ENCODE assay signal across 8 cellular contexts in the genomic region with DNA sequence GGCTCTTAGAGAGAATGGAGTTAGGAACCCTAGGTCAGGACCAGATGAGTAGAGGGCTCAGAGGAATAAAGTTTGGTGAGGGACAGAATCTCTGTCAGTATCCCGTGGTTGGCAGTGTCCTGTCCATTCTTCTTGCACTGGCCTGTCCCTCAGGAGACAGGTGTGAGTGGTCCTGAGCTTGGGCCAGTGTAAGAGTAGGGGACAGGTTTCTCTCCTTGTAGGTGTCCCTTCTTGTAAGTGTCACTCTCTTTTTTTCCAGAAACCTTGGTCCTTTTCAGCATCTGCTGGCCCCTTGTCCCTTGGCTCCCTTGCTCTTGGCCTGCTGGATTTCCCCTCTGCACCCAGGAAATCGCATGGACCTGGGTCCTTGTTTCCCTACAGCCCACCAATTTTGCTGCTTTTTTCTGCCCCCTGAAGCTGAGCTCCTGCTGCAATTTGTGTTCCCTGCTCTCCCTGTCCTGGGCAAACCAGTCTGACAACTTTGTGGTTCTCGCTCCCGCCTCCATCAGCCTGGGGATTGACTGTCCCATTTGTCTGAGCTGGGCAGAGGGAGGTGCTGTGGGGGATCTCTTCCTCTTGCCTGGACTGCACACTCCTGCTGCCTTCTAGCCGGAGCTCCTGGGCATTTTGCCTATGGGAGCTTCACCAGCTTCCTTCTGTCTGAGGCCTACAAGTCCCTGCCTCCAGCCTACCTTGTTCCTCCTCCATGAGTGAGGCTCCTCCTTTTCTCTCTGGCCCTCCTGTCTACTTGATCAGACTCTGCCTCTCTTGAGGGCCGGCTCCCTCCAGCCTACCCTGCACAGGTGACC. TPM values are rescaled to one million over a fixed set of nuclear protein-coding genes. Genes with fewer than 3 reads are reported as not detected.
A peak's percentile ranks its signal among the peaks of the same experiment; 100 is the strongest.
DNase-seq lines count a peak whose midpoint lies in the region; ATAC-seq and TF ChIP-seq lines count a peak whose summit lies in the region.

No MANE protein-coding gene starts in this region.

- ATAC-seq in Panc1 = peak; percentile 25; the same call in 1 of the 2 replicates
- ATAC-seq in HG03196 (IDR thresholded peaks at IDR 0.05; ENCODE audit: unreplicated experiment) = no peak

- H3K4me3 Mint-ChIP-seq in activated CD4-positive, alpha-beta T cell treated with anti-CD3 and anti-CD28 coated beads, Interleukin-2, amount 10 ng/mL, durations not matched to agents 7 days and 5 days = peak overlapping the region; percentile 98

- no peaks in the 10 kb centered on the region for H3K27me3 Mint-ChIP-seq in activated CD4-positive, alpha-beta T cell treated with anti-CD3 and anti-CD28 coated beads, Interleukin-2, amount 10 ng/mL, durations not matched to agents 7 days and 5 days

- CTCF ChIA-PET in activated CD4-positive, alpha-beta T cell treated with anti-CD3 and anti-CD28 coated beads, Interleukin-2, amount 10 ng/mL, durations not matched to agents 7 days and 5 days (lab: Charles Lee) = interaction anchor here (0.6 to 5.0 kb wide), 9 partner anchors 9 to 44 kb away, joined by 3 to 39 read pairs (median 6); no protein-coding TSS in a partner anchor
- CTCF ChIA-PET in Panc1 (lab: Charles Lee) = interaction anchor here (3.0 kb wide), 1 partner anchor 45 kb away, joined by 17 read pairs; no protein-coding TSS in a partner anchor

- peaks cover 93% of the 10 kb centered on the region for H3K4me1 Mint-ChIP-seq in activated CD4-positive, alpha-beta T cell treated with anti-CD3 and anti-CD28 coated beads, Interleukin-2, amount 10 ng/mL, durations not matched to agents 7 days and 5 days

- H3K36me3 Mint-ChIP-seq in activated CD4-positive, alpha-beta T cell treated with anti-CD3 and anti-CD28 coated beads, Interleukin-2, amount 10 ng/mL, durations not matched to agents 7 days and 5 days (ENCODE audit: low read depth) = peaks cover 74% of the 10 kb centered on the region

- TF ChIP-seq CTCF in Panc1 (IDR thresholded peaks at IDR 0.05) = no peak

- in situ Hi-C loops in Panc1 (cut with HindIII; ENCODE audit: low pct_unique_long_range_greater_than_20kb, low sequenced_read_pairs) = no loop called here

- H3K27ac Mint-ChIP-seq in activated CD4-positive, alpha-beta T cell treated with anti-CD3 and anti-CD28 coated beads, Interleukin-2, amount 10 ng/mL, durations not matched to agents 7 days and 5 days = peak overlapping the region; percentile 86

- H3K4me3 ChIP-seq in Panc1 (ENCODE audit: low read depth in 2 of 2, low read length in 2 of 2) (no peak overlapping the region), muscle layer of duodenum (ENCODE audit: low read depth in 1 of 2, low read length in 2 of 2) (peak overlapping the region in 1 of 2 donors; percentile 2)

- H3K27ac ChIP-seq in Panc1 (ENCODE audit: low read length) (no peak overlapping the region), epithelial cell of prostate (peak overlapping the region; percentile 99), muscle layer of duodenum (ENCODE audit: low read length) (peak overlapping the region; percentile 80)

- H3K27me3 ChIP-seq in Panc1 (ENCODE audit: control insufficient read depth, insufficient read depth, low read length) (no peaks in the 10 kb centered on the region), muscle layer of duodenum (ENCODE audit: low read depth, low read length) (no peaks in the 10 kb centered on the region)

- POLR2A ChIA-PET in activated CD4-positive, alpha-beta T cell treated with anti-CD3 and anti-CD28 coated beads, Interleukin-2, amount 10 ng/mL, durations not matched to agents 7 days and 5 days (lab: Charles Lee) = interaction anchor here (1.0 kb wide), 1 partner anchor 43 kb away, joined by 3 read pairs; no protein-coding TSS in a partner anchor
- POLR2A ChIA-PET in Panc1 (lab: Charles Lee) = interaction anchor here (0.6 kb wide), 1 partner anchor 31 kb away, joined by 3 read pairs; no protein-coding TSS in a partner anchor

- intact Hi-C loops in Panc1 (cut with micrococcal nuclease; ENCODE audit: unreplicated experiment) = no loop called here

- no peaks in the 10 kb centered on the region for H3K36me3 ChIP-seq in Panc1 (ENCODE audit: control insufficient read depth, insufficient read depth, low read length)
- H3K36me3 ChIP-seq in muscle layer of duodenum (ENCODE audit: control insufficient read depth in 1 of 2, insufficient read depth in 2 of 2, low read length in 2 of 2) = no peaks in the 10 kb centered on the region

- H3K9me3 Mint-ChIP-seq in activated CD4-positive, alpha-beta T cell treated with anti-CD3 and anti-CD28 coated beads, Interleukin-2, amount 10 ng/mL, durations not matched to agents 7 days and 5 days = no peaks in the 10 kb centered on the region

- no peaks in the 10 kb centered on the region for H3K9me3 ChIP-seq in Panc1 (ENCODE audit: control insufficient read depth, insufficient read depth, low read depth, low read length)
- H3K9me3 ChIP-seq in muscle layer of duodenum (ENCODE audit: control insufficient read depth in 1 of 2, low read length in 2 of 2) = no peaks in the 10 kb centered on the region

- no TSS peak for BruUV-seq in Panc1 (replicated peaks; lab: Mats Ljungman, UMichigan)

- H3K4me1 ChIP-seq in Panc1 (ENCODE audit: control insufficient read depth, insufficient read depth, low read length) (peaks cover 38% of the 10 kb centered on the region), muscle layer of duodenum (ENCODE audit: control insufficient read depth in 1 of 2, insufficient read depth in 2 of 2, low read length in 2 of 2) (peaks cover 78 to 80% of the 10 kb centered on the region in 2 donors)

- DNase-seq in activated CD4-positive, alpha-beta T cell treated with anti-CD3 and anti-CD28 coated beads, Interleukin-2, amount 10 ng/mL, durations not matched to agents 7 days and 5 days = no peak
- no peak for DNase-seq in activated CD4-positive, alpha-beta T cell treated with anti-CD3 and anti-CD28 coated beads for 1 hour
- DNase-seq in Panc1 (ENCODE audit: low read depth, low spot score) (no peak), epithelial cell of prostate (ENCODE audit: low read depth, low spot score) (peak; percentile 86), RKO (ENCODE audit: low spot score) (no peak)
- no peak for DNase-seq in stimulated activated CD4-positive, alpha-beta T cell treated with anti-CD3 and anti-CD28 coated beads, Interleukin-4, amount 100 ng/mL, for 1 hour

RNA-seq across cellular contexts. Expression of gene TSPAN14, which starts 6.5 kb away (rescaled TPM):
- 100 to 1,000 TPM; 127 to 143 TPM for total RNA-seq in activated CD4-positive, alpha-beta T cell treated with anti-CD3 and anti-CD28 coated beads, Interleukin-2, amount 10 ng/mL, durations not matched to agents 7 days and 5 days
- 39.0 TPM for total RNA-seq in Panc1 (2021; ENCODE audit: unreplicated experiment)
- 48.4 TPM for polyA plus RNA-seq in Panc1 (2012; ENCODE audit: insufficient read length)

RNA-seq across cellular contexts. Expression of gene PRXL2A, which starts 52.3 kb away (rescaled TPM):
- 1 to 10 TPM; 5.4 to 5.7 TPM for total RNA-seq in activated CD4-positive, alpha-beta T cell treated with anti-CD3 and anti-CD28 coated beads, Interleukin-2, amount 10 ng/mL, durations not matched to agents 7 days and 5 days
- 89.0 TPM for total RNA-seq in Panc1 (2021; ENCODE audit: unreplicated experiment)
- polyA plus RNA-seq in Panc1 (2012; ENCODE audit: insufficient read length) = 57.3 TPM

Comparison
In these comparisons a context has a peak if more than half of its experiments do, and no peak if none do; other contexts are left out.
1. RNA of gene PRXL2A, which starts 52.3 kb away (total RNA-seq): 89.0 TPM in Panc1 (single experiment); 5.4 to 5.7 TPM in activated CD4-positive, alpha-beta T cell treated with anti-CD3 and anti-CD28 coated beads, Interleukin-2, amount 10 ng/mL, durations not matched to agents 7 days and 5 days; every median in the first group is over 10 times any median in the second.